Comparison of ENCODE assay signal across 23 cellular contexts in the genomic region with DNA sequence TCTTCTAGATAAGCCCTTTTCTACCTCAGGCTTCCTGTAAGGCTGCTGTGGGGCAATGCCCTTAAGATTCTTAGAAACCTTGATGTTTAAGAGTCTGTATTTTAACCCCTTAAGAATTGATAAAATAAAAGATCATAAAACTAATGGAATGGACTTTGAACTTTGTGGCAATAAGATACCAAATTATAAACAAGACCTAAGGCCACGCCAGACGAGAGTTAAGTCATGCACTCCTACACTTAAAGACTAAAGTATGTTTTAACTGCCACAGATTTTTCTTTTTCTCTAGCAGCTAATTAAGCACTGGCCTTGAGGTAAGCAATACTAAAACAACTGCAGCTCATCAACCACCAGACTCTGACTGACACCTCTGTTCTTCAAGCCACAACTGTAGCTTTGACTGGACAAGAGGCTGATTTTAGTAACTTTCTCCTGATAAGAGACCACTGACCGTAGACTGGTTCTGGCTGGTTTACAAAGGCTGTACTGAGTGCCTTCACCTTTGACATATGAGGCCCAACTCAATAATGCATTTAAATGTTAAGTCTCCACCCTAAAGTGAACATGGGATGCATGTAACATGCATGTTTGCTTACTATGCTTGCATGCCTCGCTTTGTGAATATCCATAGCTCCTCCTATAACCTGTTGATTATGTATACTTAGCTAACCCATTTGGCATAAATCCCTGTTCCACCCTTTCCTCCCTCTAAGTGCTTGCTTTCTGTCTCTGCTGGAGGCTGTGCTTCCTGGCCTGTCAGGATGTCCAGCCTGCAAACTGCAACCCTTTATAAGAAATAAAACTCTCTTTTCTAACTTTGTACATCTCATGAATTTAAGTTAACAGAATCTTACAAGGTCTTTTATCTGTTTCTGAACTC.
"Had no signal": no experiment of that assay in that cellular context is flagged by ENCODE, and none has a peak within 500 bp of the region (broad histone marks: within the 10 kb centered on the region; RNA-seq: fewer than 3 reads in every experiment).

No MANE protein-coding gene starts in this region.

- H3K4me1 ChIP-seq: gastroesophageal sphincter, lower lobe of right lung, right lobe of liver, suprapubic skin, tibial nerve had no signal

- H3K4me3 Mint-ChIP-seq: activated CD4-positive, alpha-beta T cell treated with anti-CD3 and anti-CD28 coated beads for 36 hours; activated T-cell treated with anti-CD3 and anti-CD28 coated beads, Interleukin-2, amount 50 U/mL, for 72 hours; effector memory CD8-positive, alpha-beta T cell; immature natural killer cell; natural killer cell had no signal

- H3K27ac ChIP-seq: gastroesophageal sphincter, lower lobe of right lung, right lobe of liver, suprapubic skin, tibial nerve had no signal

- H3K27me3 ChIP-seq: gastroesophageal sphincter, right lobe of liver, suprapubic skin, tibial nerve had no signal

- H3K27me3 Mint-ChIP-seq: activated CD4-positive, alpha-beta T cell treated with anti-CD3 and anti-CD28 coated beads for 36 hours; effector memory CD8-positive, alpha-beta T cell had no signal

- ATAC-seq: activated CD4-positive, alpha-beta T cell treated with anti-CD3 and anti-CD28 coated beads for 36 hours; activated naive CD4-positive, alpha-beta T cell treated with anti-CD3 and anti-CD28 coated beads, Interleukin-2, amount 50 U/mL, for 72 hours; activated T-cell treated with anti-CD3 and anti-CD28 coated beads, Interleukin-2, amount 50 U/mL, for 72 hours; effector memory CD8-positive, alpha-beta T cell; gastroesophageal sphincter; left lobe of liver; lower lobe of right lung; natural killer cell; right lobe of liver had no signal

- H3K27ac Mint-ChIP-seq: activated CD4-positive, alpha-beta T cell treated with anti-CD3 and anti-CD28 coated beads for 36 hours; activated naive CD4-positive, alpha-beta T cell treated with anti-CD3 and anti-CD28 coated beads, Interleukin-2, amount 50 U/mL, for 72 hours; activated T-cell treated with anti-CD3 and anti-CD28 coated beads, Interleukin-2, amount 50 U/mL, for 72 hours; immature natural killer cell; natural killer cell had no signal

- H3K4me1 Mint-ChIP-seq: immature natural killer cell, natural killer cell had no signal

- H3K9me3 Mint-ChIP-seq: effector memory CD8-positive, alpha-beta T cell; natural killer cell had no signal

- H3K36me3 ChIP-seq: gastroesophageal sphincter, lower lobe of right lung, right lobe of liver, suprapubic skin, tibial nerve had no signal

- H3K4me3 ChIP-seq: gastroesophageal sphincter, lower lobe of right lung, right lobe of liver, suprapubic skin, tibial nerve had no signal

- H3K9me3 ChIP-seq: gastroesophageal sphincter, lower lobe of right lung, right lobe of liver, suprapubic skin had no signal

- H3K36me3 Mint-ChIP-seq: immature natural killer cell, natural killer cell had no signal

- DNase-seq: activated CD4-positive, alpha-beta T cell treated with anti-CD3 and anti-CD28 coated beads for 36 hours; activated CD4-positive, CD25-positive, alpha-beta regulatory T cell; activated naive CD4-positive, alpha-beta T cell; activated T-cell treated with anti-CD3 and anti-CD28 coated beads for 4 hours; activated T-cell treated with anti-CD3 and anti-CD28 coated beads, Interleukin-2, amount 50 U/mL, for 72 hours; cortex of kidney; effector memory CD8-positive, alpha-beta T cell; erythroblast; hypothalamus; immature natural killer cell; lower lobe of right lung; mesenchymal stem cell; natural killer cell; right lobe of liver; stimulated activated CD4-positive, alpha-beta T cell treated with anti-CD3 and anti-CD28 coated beads, Interleukin-4, amount 100 ng/mL, for 24 hours; stimulated activated CD8-positive, alpha-beta memory T cell treated with anti-CD3 and anti-CD28 coated beads, Interleukin-4, amount 100 ng/mL, for 48 hours; stimulated activated naive CD4-positive, alpha-beta T cell; T-helper 1 cell had no signal
